In the genomic region with DNA sequence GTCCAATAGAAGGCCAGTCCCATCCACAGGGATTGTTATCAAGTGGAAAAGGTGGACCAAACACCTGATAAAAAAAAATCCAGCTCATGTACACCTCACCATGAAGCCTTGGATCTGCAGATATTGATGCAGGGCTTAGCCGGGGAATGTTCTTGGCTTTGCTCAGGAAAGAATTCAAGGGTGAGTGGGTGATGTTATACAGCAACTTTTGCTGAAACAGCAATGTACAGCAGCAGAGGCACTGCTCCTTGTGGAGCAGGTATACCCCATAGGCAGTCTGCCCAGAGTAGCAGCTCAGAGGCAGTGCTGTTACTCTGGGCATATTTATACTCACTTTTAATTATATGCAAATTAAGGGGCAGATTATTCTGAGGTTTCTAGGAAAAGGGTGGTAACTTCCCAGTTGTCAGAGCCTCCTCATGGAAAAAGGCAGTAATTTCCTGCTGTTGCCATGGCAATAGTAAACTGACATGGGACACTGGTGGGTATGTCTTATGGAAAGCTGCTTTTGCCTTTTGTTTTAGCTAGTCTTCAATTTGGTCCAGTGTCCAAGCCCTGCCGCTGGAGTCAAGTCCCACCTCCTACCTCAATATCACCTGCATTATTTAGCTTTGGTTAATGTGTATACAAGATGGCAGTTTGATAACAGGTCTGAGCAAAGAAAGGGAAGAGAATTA, we compare ENCODE assay signal across 1 cellular context.
TF ChIP-seq lines count a peak whose summit lies in the region.

No MANE protein-coding gene starts in this region.

TF ChIP-seq in GM23338, 12 proteins besides CTCF, POLR2A, EP300 and RAD21 (continued from another document):
- TF ChIP-seq, protein P1, sequence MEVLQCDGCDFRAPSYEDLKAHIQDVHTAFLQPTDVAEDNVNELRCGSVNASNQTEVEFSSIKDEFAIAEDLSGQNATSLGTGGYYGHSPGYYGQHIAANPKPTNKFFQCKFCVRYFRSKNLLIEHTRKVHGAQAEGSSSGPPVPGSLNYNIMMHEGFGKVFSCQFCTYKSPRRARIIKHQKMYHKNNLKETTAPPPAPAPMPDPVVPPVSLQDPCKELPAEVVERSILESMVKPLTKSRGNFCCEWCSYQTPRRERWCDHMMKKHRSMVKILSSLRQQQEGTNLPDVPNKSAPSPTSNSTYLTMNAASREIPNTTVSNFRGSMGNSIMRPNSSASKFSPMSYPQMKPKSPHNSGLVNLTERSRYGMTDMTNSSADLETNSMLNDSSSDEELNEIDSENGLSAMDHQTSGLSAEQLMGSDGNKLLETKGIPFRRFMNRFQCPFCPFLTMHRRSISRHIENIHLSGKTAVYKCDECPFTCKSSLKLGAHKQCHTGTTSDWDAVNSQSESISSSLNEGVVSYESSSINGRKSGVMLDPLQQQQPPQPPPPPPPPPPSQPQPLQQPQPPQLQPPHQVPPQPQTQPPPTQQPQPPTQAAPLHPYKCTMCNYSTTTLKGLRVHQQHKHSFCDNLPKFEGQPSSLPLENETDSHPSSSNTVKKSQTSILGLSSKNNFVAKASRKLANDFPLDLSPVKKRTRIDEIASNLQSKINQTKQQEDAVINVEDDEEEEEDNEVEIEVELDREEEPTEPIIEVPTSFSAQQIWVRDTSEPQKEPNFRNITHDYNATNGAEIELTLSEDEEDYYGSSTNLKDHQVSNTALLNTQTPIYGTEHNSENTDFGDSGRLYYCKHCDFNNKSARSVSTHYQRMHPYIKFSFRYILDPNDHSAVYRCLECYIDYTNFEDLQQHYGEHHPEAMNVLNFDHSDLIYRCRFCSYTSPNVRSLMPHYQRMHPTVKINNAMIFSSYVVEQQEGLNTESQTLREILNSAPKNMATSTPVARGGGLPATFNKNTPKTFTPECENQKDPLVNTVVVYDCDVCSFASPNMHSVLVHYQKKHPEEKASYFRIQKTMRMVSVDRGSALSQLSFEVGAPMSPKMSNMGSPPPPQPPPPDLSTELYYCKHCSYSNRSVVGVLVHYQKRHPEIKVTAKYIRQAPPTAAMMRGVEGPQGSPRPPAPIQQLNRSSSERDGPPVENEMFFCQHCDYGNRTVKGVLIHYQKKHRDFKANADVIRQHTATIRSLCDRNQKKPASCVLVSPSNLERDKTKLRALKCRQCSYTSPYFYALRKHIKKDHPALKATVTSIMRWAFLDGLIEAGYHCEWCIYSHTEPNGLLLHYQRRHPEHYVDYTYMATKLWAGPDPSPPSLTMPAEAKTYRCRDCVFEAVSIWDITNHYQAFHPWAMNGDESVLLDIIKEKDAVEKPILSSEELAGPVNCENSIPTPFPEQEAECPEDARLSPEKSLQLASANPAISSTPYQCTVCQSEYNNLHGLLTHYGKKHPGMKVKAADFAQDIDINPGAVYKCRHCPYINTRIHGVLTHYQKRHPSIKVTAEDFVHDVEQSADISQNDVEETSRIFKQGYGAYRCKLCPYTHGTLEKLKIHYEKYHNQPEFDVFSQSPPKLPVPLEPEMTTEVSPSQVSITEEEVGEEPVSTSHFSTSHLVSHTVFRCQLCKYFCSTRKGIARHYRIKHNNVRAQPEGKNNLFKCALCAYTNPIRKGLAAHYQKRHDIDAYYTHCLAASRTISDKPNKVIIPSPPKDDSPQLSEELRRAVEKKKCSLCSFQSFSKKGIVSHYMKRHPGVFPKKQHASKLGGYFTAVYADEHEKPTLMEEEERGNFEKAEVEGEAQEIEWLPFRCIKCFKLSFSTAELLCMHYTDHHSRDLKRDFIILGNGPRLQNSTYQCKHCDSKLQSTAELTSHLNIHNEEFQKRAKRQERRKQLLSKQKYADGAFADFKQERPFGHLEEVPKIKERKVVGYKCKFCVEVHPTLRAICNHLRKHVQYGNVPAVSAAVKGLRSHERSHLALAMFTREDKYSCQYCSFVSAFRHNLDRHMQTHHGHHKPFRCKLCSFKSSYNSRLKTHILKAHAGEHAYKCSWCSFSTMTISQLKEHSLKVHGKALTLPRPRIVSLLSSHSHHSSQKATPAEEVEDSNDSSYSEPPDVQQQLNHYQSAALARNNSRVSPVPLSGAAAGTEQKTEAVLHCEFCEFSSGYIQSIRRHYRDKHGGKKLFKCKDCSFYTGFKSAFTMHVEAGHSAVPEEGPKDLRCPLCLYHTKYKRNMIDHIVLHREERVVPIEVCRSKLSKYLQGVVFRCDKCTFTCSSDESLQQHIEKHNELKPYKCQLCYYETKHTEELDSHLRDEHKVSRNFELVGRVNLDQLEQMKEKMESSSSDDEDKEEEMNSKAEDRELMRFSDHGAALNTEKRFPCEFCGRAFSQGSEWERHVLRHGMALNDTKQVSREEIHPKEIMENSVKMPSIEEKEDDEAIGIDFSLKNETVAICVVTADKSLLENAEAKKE (CRISPR knock-in tag; IDR thresholded peaks at IDR 0.05): no peak
- TF ChIP-seq ZNF114 (CRISPR knock-in tag; IDR thresholded peaks at IDR 0.05): no peak
- no peak for TF ChIP-seq EZH2phosphoT487 (IDR thresholded peaks at IDR 0.05; ENCODE audit: unreplicated experiment)
- TF ChIP-seq, protein P2, sequence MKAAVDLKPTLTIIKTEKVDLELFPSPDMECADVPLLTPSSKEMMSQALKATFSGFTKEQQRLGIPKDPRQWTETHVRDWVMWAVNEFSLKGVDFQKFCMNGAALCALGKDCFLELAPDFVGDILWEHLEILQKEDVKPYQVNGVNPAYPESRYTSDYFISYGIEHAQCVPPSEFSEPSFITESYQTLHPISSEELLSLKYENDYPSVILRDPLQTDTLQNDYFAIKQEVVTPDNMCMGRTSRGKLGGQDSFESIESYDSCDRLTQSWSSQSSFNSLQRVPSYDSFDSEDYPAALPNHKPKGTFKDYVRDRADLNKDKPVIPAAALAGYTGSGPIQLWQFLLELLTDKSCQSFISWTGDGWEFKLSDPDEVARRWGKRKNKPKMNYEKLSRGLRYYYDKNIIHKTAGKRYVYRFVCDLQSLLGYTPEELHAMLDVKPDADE (IDR thresholded peaks at IDR 0.05): no peak
- TF ChIP-seq CREB1 (CRISPR knock-in tag; IDR thresholded peaks at IDR 0.05; ENCODE audit: low read depth): no peak
- TF ChIP-seq, protein P3, sequence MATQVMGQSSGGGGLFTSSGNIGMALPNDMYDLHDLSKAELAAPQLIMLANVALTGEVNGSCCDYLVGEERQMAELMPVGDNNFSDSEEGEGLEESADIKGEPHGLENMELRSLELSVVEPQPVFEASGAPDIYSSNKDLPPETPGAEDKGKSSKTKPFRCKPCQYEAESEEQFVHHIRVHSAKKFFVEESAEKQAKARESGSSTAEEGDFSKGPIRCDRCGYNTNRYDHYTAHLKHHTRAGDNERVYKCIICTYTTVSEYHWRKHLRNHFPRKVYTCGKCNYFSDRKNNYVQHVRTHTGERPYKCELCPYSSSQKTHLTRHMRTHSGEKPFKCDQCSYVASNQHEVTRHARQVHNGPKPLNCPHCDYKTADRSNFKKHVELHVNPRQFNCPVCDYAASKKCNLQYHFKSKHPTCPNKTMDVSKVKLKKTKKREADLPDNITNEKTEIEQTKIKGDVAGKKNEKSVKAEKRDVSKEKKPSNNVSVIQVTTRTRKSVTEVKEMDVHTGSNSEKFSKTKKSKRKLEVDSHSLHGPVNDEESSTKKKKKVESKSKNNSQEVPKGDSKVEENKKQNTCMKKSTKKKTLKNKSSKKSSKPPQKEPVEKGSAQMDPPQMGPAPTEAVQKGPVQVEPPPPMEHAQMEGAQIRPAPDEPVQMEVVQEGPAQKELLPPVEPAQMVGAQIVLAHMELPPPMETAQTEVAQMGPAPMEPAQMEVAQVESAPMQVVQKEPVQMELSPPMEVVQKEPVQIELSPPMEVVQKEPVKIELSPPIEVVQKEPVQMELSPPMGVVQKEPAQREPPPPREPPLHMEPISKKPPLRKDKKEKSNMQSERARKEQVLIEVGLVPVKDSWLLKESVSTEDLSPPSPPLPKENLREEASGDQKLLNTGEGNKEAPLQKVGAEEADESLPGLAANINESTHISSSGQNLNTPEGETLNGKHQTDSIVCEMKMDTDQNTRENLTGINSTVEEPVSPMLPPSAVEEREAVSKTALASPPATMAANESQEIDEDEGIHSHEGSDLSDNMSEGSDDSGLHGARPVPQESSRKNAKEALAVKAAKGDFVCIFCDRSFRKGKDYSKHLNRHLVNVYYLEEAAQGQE (IDR thresholded peaks at IDR 0.05; ENCODE audit: unreplicated experiment): no peak
- no peak for TF ChIP-seq NANOG (IDR thresholded peaks at IDR 0.05; ENCODE audit: borderline replicate concordance)
- no peak for TF ChIP-seq JUNB (IDR thresholded peaks at IDR 0.05; ENCODE audit: unreplicated experiment)
